In genomic region chr18:63890950-63891304, GRCh38 we compare ENCODE assay signal across 8 cellular contexts. TPM values are rescaled to one million over a fixed set of nuclear protein-coding genes. Genes with fewer than 3 reads are reported as not detected.
DNase-seq lines count a peak whose midpoint lies in the region; ATAC-seq and TF ChIP-seq lines count a peak whose summit lies in the region.

No MANE protein-coding gene starts in this region.

- DNase-seq in A172 (ENCODE audit: low spot score): peak; percentile 10
- DNase-seq in SK-MEL-5 (ENCODE audit: low read depth, low spot score): peak; percentile 60
- no peak for DNase-seq in kidney tubule cell (ENCODE audit: low spot score)
- DNase-seq in NCI-H774 (lab: John Stamatoyannopoulos, UW): no peak
- DNase-seq in stimulated activated CD4-positive, alpha-beta T cell treated with anti-CD3 and anti-CD28 coated beads, Interleukin-15, amount 100 ng/mL, for 24 hours: no peak
- no peak for DNase-seq in sciatic nerve (ENCODE audit: low spot score)

- ATAC-seq in GM18861 (IDR thresholded peaks at IDR 0.05; ENCODE audit: unreplicated experiment) (peak; percentile 96), sciatic nerve (no peak)

- TF ChIP-seq RAD21 in Ishikawa (IDR thresholded peaks at IDR 0.05; ENCODE audit: low read depth): peak; percentile 25; the same call in 1 of the 2 replicates

- intact Hi-C loops in sciatic nerve (cut with DNase I): no loop called here

- TF ChIP-seq EP300 in Ishikawa (IDR thresholded peaks at IDR 0.05; ENCODE audit: borderline replicate concordance): no peak

- in situ Hi-C loops in SK-MEL-5 (cut with HindIII; ENCODE audit: low pct_unique_long_range_greater_than_20kb, low sequenced_read_pairs): no loop called here

TF ChIP-seq in Ishikawa, 13 proteins besides CTCF, POLR2A, EP300 and RAD21:
- TF ChIP-seq MAX (IDR thresholded peaks at IDR 0.05) (no peak), USF1 (IDR thresholded peaks at IDR 0.05) (no peak), CREB1 (IDR thresholded peaks at IDR 0.05; ENCODE audit: low read depth) (no peak), ZBTB7A (IDR thresholded peaks at IDR 0.05; ENCODE audit: low read depth) (no peak), YY1 (IDR thresholded peaks at IDR 0.05; ENCODE audit: low read depth) (no peak), TAF1 (IDR thresholded peaks at IDR 0.05; ENCODE audit: low read depth) (no peak), NFIC (IDR thresholded peaks at IDR 0.05) (no peak), FOXM1 (IDR thresholded peaks at IDR 0.05; ENCODE audit: borderline replicate concordance, low read depth) (no peak), CEBPB (IDR thresholded peaks at IDR 0.05) (no peak), REST (IDR thresholded peaks at IDR 0.05; ENCODE audit: low read depth) (no peak)

RNA-seq across cellular contexts. Expression of gene SERPINB2, which starts 3.4 kb away (rescaled TPM):
- total RNA-seq in A172 (2014; rRNA removed; shearing (Covaris generic)): not detected in 2 replicates
- total RNA-seq in SK-MEL-5 (2014; rRNA removed; shearing (Covaris generic)): 0.35 TPM in 1 of 2 replicates, not detected in the other
- 0.13 TPM in 1 of 2 replicates, not detected in the other for polyA plus RNA-seq in SK-MEL-5 (2015; cell fraction: cytosol; rRNA removed)
- polyA plus RNA-seq in SK-MEL-5 (2015; cell fraction: nucleus; rRNA removed): 0.64 and 0.91 TPM in 2 replicates
- total RNA-seq in sciatic nerve: 2.6 TPM

RNA-seq across cellular contexts. Expression of gene SERPINB10, which starts 16.8 kb away (rescaled TPM):
- total RNA-seq in A172 (2014; rRNA removed; shearing (Covaris generic)): not detected in 2 replicates
- total RNA-seq in SK-MEL-5 (2014; rRNA removed; shearing (Covaris generic)): 1.2 TPM in 1 of 2 replicates, not detected in the other
- not detected in 2 replicates for polyA plus RNA-seq in SK-MEL-5 (2015; cell fraction: cytosol; rRNA removed)
- not detected in 2 replicates for polyA plus RNA-seq in SK-MEL-5 (2015; cell fraction: nucleus; rRNA removed)
- total RNA-seq in sciatic nerve: not detected

RNA-seq across cellular contexts. Expression of gene HMSD, which starts 58.2 kb away (rescaled TPM):
- 0.12 TPM in 1 of 2 replicates, not detected in the other for total RNA-seq in A172 (2014; rRNA removed; shearing (Covaris generic))
- not detected in 2 replicates for total RNA-seq in SK-MEL-5 (2014; rRNA removed; shearing (Covaris generic))
- polyA plus RNA-seq in SK-MEL-5 (2015; cell fraction: cytosol; rRNA removed): not detected in 2 replicates
- polyA plus RNA-seq in SK-MEL-5 (2015; cell fraction: nucleus; rRNA removed): not detected in 2 replicates
- total RNA-seq in sciatic nerve: 7.8 TPM

Comparison
In these comparisons a context has a peak if more than half of its experiments do, and no peak if none do; other contexts are left out.
1. DNase-seq: peak in A172 (single experiment) and SK-MEL-5 (single experiment); none in kidney tubule cell (single experiment), NCI-H774 (single experiment), stimulated activated CD4-positive, alpha-beta T cell treated with anti-CD3 and anti-CD28 coated beads, Interleukin-15, amount 100 ng/mL, for 24 hours (single experiment) and sciatic nerve (single experiment).